In the genomic region with DNA sequence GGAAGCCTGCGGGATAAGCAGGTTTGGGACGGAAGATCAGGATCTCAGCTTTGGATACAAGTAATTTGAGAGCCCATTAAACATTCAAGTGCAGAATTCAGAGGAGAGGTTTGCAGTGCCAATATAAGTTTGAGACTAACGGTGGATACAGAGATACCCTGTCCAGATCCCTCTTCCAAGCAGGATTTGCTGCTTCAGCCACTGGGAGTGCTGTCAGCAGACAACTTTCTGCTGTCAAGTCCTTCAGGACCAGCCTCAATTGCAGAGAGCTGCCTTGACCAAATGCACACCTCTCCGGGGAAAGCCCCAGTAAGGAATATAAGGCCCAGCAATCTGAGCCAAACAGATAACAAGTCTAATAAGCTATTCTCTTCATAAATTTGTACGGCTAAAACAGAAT, we compare ENCODE assay signal across 18 cellular contexts.
"Had no signal": no experiment of that assay in that cellular context is flagged by ENCODE, and none has a peak within 500 bp of the region (broad histone marks: within the 10 kb centered on the region; RNA-seq: fewer than 3 reads in every experiment).

No MANE protein-coding gene starts in this region.

- DNase-seq: activated CD4-positive, alpha-beta T cell treated with anti-CD3 and anti-CD28 coated beads, Interleukin-2, amount 50 U/mL, for 1 hour; activated effector memory CD4-positive, alpha-beta T cell treated with anti-CD3 and anti-CD28 coated beads, Interleukin-2, amount 50 U/mL, for 16 hours; activated naive CD4-positive, alpha-beta T cell treated with anti-CD3 and anti-CD28 coated beads, Interleukin-2, amount 50 U/mL, for 16 hours; activated T-cell treated with anti-CD3 and anti-CD28 coated beads, Interleukin-2, amount 50 U/mL, for 72 hours; cerebellar nuclear complex; effector memory CD4-positive, alpha-beta T cell; heart left ventricle; kidney glomerular epithelial cell; left ventricle myocardium superior; stimulated activated naive CD8-positive, alpha-beta T cell treated with anti-CD3 and anti-CD28 coated beads, Interleukin-15, Interleukin-2, amounts not matched to agents 100 U/mL and 50 U/mL, for 24 hours; substantia nigra; T-helper 9 cell; tibial artery had no signal

- ATAC-seq: activated CD4-positive, CD25-positive, alpha-beta regulatory T cell treated with anti-CD3 and anti-CD28 coated beads, Interleukin-2, amount 50 U/mL, for 24 hours; activated T-cell treated with anti-CD3 and anti-CD28 coated beads, Interleukin-2, amount 50 U/mL, for 72 hours; gastroesophageal sphincter; heart left ventricle; left ventricle myocardium superior; stimulated activated naive CD8-positive, alpha-beta T cell treated with anti-CD3 and anti-CD28 coated beads, Interleukin-15, Interleukin-2, amounts not matched to agents 100 U/mL and 50 U/mL, for 24 hours had no signal

- H3K4me3 ChIP-seq: ascending aorta, breast epithelium, gastroesophageal sphincter, heart left ventricle, skin epidermis, tibial artery had no signal
